In genomic region chr1:206725053-206725963, GRCh38 we compare ENCODE assay signal across 8 cellular contexts. TPM values are rescaled to one million over a fixed set of nuclear protein-coding genes. Genes with fewer than 3 reads are reported as not detected.
DNase-seq lines count a peak whose midpoint lies in the region; ATAC-seq and TF ChIP-seq lines count a peak whose summit lies in the region.
"Had no signal": no experiment of that assay in that cellular context is flagged by ENCODE, and none has a peak within 500 bp of the region (broad histone marks: within the 10 kb centered on the region; RNA-seq: fewer than 3 reads in every experiment).

No MANE protein-coding gene starts in this region.

- H3K4me1 ChIP-seq in naive thymus-derived CD4-positive, alpha-beta T cell (ENCODE audit: control insufficient read depth in 2 of 2, insufficient read depth in 2 of 2, low read length in 2 of 2), result peaks cover 17 to 25% of the 10 kb centered on the region in 2 donors

- peaks cover 10% of the 10 kb centered on the region for H3K36me3 ChIP-seq in MG63
- H3K36me3 ChIP-seq in naive thymus-derived CD4-positive, alpha-beta T cell (ENCODE audit: control insufficient read depth in 2 of 3, insufficient read depth in 3 of 3, low read length in 3 of 3), result peaks cover 0 to 16% (median 9%) of the 10 kb centered on the region in 3 experiments

- H3K9me3 ChIP-seq in MG63, result no peaks in the 10 kb centered on the region
- no peaks in the 10 kb centered on the region for H3K9me3 ChIP-seq in naive thymus-derived CD4-positive, alpha-beta T cell (ENCODE audit: control insufficient read depth in 2 of 3, low read length in 3 of 3)

- H3K4me1 Mint-ChIP-seq in naive thymus-derived CD4-positive, alpha-beta T cell, result peaks cover 29 to 50% (median 46%) of the 10 kb centered on the region in 7 donors

- H3K36me3 Mint-ChIP-seq in naive thymus-derived CD4-positive, alpha-beta T cell, result peaks cover 0 to 8% (median 0%) of the 10 kb centered on the region in 5 donors

- peak; percentile 75 for TF ChIP-seq CTCF in GM10248 (IDR thresholded peaks at IDR 0.05; ENCODE audit: control extremely low read depth, extremely low read depth, low read depth, missing control alignments)
- peak; percentile 66 for TF ChIP-seq CTCF in WI38 (IDR thresholded peaks at IDR 0.05; ENCODE audit: low read depth, low read length)
- TF ChIP-seq CTCF in coronary artery (IDR thresholded peaks at IDR 0.05), result no peak

- H3K27me3 Mint-ChIP-seq in naive thymus-derived CD4-positive, alpha-beta T cell, result no peaks in the 10 kb centered on the region
- H3K27me3 Mint-ChIP-seq: activated naive CD4-positive, alpha-beta T cell treated with anti-CD3 and anti-CD28 coated beads, Interleukin-2, amount 50 U/mL, for 24 hours had no signal

- CTCF ChIA-PET in GM10248 (lab: Yijun Ruan, JAX), result interaction anchor here (0.7 to 14.9 kb wide), 72 partner anchors 10 to 256 kb away, joined by 3 to 464 read pairs (median 5); partner anchors contain the start of genes IL10 and IL19
- CTCF ChIA-PET in naive thymus-derived CD4-positive, alpha-beta T cell (lab: Charles Lee), result interaction anchor here (0.7 to 7.1 kb wide), 33 partner anchors 7 to 280 kb away, joined by 3 to 61 read pairs (median 5); partner anchors contain the start of genes FCMR and IL10

- ATAC-seq in naive thymus-derived CD4-positive, alpha-beta T cell, result peak; percentile 61
- ATAC-seq in GM21360 (IDR thresholded peaks at IDR 0.05; ENCODE audit: unreplicated experiment) (no peak), GM21526 (IDR thresholded peaks at IDR 0.05; ENCODE audit: low FRiP score, unreplicated experiment) (no peak)

- H3K9me3 Mint-ChIP-seq in naive thymus-derived CD4-positive, alpha-beta T cell, result peaks cover 0 to 1% (median 0%) of the 10 kb centered on the region in 11 donors
- H3K9me3 Mint-ChIP-seq: activated naive CD4-positive, alpha-beta T cell treated with anti-CD3 and anti-CD28 coated beads, Interleukin-2, amount 50 U/mL, for 24 hours had no signal

- H3K27ac ChIP-seq in coronary artery, result no peak overlapping the region
- no peak overlapping the region for H3K27ac ChIP-seq in naive thymus-derived CD4-positive, alpha-beta T cell (ENCODE audit: low read depth, low read length)

- POLR2A ChIA-PET in GM10248 (lab: Yijun Ruan, JAX), result no interaction called here
- POLR2A ChIA-PET in naive thymus-derived CD4-positive, alpha-beta T cell (lab: Charles Lee), result interaction anchor here (0.7 to 2.6 kb wide), 5 partner anchors 11 to 187 kb away, joined by 3 to 13 read pairs (median 6); no protein-coding TSS in a partner anchor

- no peaks in the 10 kb centered on the region for H3K27me3 ChIP-seq in MG63
- no peaks in the 10 kb centered on the region for H3K27me3 ChIP-seq in naive thymus-derived CD4-positive, alpha-beta T cell (ENCODE audit: control insufficient read depth in 2 of 2, insufficient read depth in 2 of 2, low read length in 2 of 2)

- DNase-seq in GM10248 (ENCODE audit: extremely low spot score) (peak; percentile 71), MG63 (peak; percentile 42), coronary artery (ENCODE audit: low spot score) (peak; percentile 55)
- peak in 8 of 9 donors; percentile 35 to 64 (median 58) for DNase-seq in naive thymus-derived CD4-positive, alpha-beta T cell

- H3K4me3 ChIP-seq in MG63, result no peak overlapping the region
- H3K4me3 ChIP-seq in WI38 (ENCODE audit: low read depth, low read length), result no peak overlapping the region
- H3K4me3 ChIP-seq in coronary artery, result no peak overlapping the region
- H3K4me3 ChIP-seq in naive thymus-derived CD4-positive, alpha-beta T cell (ENCODE audit: low read length), result no peak overlapping the region

- H3K4me3 Mint-ChIP-seq in naive thymus-derived CD4-positive, alpha-beta T cell, result no peak overlapping the region
- H3K4me3 Mint-ChIP-seq: activated naive CD4-positive, alpha-beta T cell treated with anti-CD3 and anti-CD28 coated beads, Interleukin-2, amount 50 U/mL, for 24 hours had no signal

- peak overlapping the region in 8 of 9 donors; percentile 19 to 90 (median 58) for H3K27ac Mint-ChIP-seq in naive thymus-derived CD4-positive, alpha-beta T cell
- H3K27ac Mint-ChIP-seq: activated naive CD4-positive, alpha-beta T cell treated with anti-CD3 and anti-CD28 coated beads, Interleukin-2, amount 50 U/mL, for 24 hours had no signal

- intact Hi-C loops in naive thymus-derived CD4-positive, alpha-beta T cell (cut with micrococcal nuclease), result loop anchor here (1.0 to 5.0 kb wide), 5 partner anchors 8 to 327 kb away; partner anchors contain the start of genes PFKFB2 (in 1 of the 2) and YOD1 (in 1 of the 2)

RNA-seq across cellular contexts. Expression of gene MAPKAPK2, which starts 40.6 kb away (rescaled TPM):
- total RNA-seq in MG63 (2014; rRNA removed; shearing (Covaris generic); ENCODE audit: low replicate concordance), result 28.1 and 32.3 TPM in 2 replicates
- 100 to 1,000 TPM in 1 of 5 experiments, 10 to 100 TPM in 4; 49.6 to 123 (median 80.5) TPM for total RNA-seq in naive thymus-derived CD4-positive, alpha-beta T cell
- polyA plus RNA-seq in naive thymus-derived CD4-positive, alpha-beta T cell, result 1 to 10 TPM; 1.4 to 2.0 TPM

RNA-seq across cellular contexts. Expression of gene IL19, which starts 45.3 kb away (rescaled TPM):
- not detected in 2 replicates for total RNA-seq in MG63 (2014; rRNA removed; shearing (Covaris generic); ENCODE audit: low replicate concordance)
- not detected for total RNA-seq in naive thymus-derived CD4-positive, alpha-beta T cell
- polyA plus RNA-seq in naive thymus-derived CD4-positive, alpha-beta T cell, result not detected

RNA-seq across cellular contexts. Expression of gene IL10, which starts 47.0 kb away (rescaled TPM):
- total RNA-seq in MG63 (2014; rRNA removed; shearing (Covaris generic); ENCODE audit: low replicate concordance), result not detected in 2 replicates
- 1 to 10 TPM in 2 of 5 experiments, under 1 TPM in 2, not detected in 1; 0.19 to 2.7 (median 0.69) TPM for total RNA-seq in naive thymus-derived CD4-positive, alpha-beta T cell
- not detected for polyA plus RNA-seq in naive thymus-derived CD4-positive, alpha-beta T cell
